Comparison of ENCODE assay signal across 8 cellular contexts in genomic region chr2:171159326-171160118, GRCh38. TPM values are rescaled to one million over a fixed set of nuclear protein-coding genes. Genes with fewer than 3 reads are reported as not detected.
DNase-seq lines count a peak whose midpoint lies in the region; ATAC-seq and TF ChIP-seq lines count a peak whose summit lies in the region.

No MANE protein-coding gene starts in this region.

- H3K18ac ChIP-seq in mesenchymal stem cell (ENCODE audit: low read depth in 1 of 2, low read length in 2 of 2): peak overlapping the region; percentile 78 to 93

- H2AK5ac ChIP-seq in mesenchymal stem cell (ENCODE audit: low read length, severe bottlenecking): no peak overlapping the region

- WGBS in mesenchymal stem cell: under 1% methylated on average over 20 of the region's 38 CpGs

- H4K91ac ChIP-seq in mesenchymal stem cell (ENCODE audit: low read length): peak overlapping the region; percentile 85

- peak overlapping the region in 1 of 2 experiments; percentile 63 for H2BK12ac ChIP-seq in mesenchymal stem cell (ENCODE audit: low read length in 2 of 2)

- no peaks in the 10 kb centered on the region for H3K27me3 ChIP-seq in mesenchymal stem cell (ENCODE audit: control insufficient read depth in 1 of 2, insufficient read depth in 1 of 2, low read length in 2 of 2)

- H2BK120ac ChIP-seq in mesenchymal stem cell (ENCODE audit: low read depth, low read length): peak overlapping the region; percentile 90

- no peaks in the 10 kb centered on the region for H3K27me3 Mint-ChIP-seq in effector memory CD8-positive, alpha-beta T cell

- no peaks in the 10 kb centered on the region for H3K9me3 ChIP-seq in mesenchymal stem cell (ENCODE audit: control insufficient read depth, low read length)

- peaks cover 17% of the 10 kb centered on the region for H3K36me3 Mint-ChIP-seq in effector memory CD8-positive, alpha-beta T cell (ENCODE audit: insufficient read depth)

- H3K79me1 ChIP-seq in mesenchymal stem cell (replicated peaks; ENCODE audit: low read length, poor library complexity, severe bottlenecking): no peaks in the 10 kb centered on the region

- peak overlapping the region in 1 of 2 experiments; percentile 66 for H3K23ac ChIP-seq in mesenchymal stem cell (ENCODE audit: low read length in 2 of 2)

- H3K4me1 ChIP-seq in mesenchymal stem cell (ENCODE audit: control insufficient read depth, insufficient read depth, low read depth, low read length): no peaks in the 10 kb centered on the region

- peak overlapping the region; percentile 89 for H3K4me2 ChIP-seq in mesenchymal stem cell (ENCODE audit: low read length, poor library complexity, severe bottlenecking)

- H3K9me3 Mint-ChIP-seq in effector memory CD8-positive, alpha-beta T cell: no peaks in the 10 kb centered on the region

- peak overlapping the region; percentile 35 to 93 for H3K4ac ChIP-seq in mesenchymal stem cell (ENCODE audit: low read depth in 1 of 2, low read length in 2 of 2)

- H3K14ac ChIP-seq in mesenchymal stem cell (ENCODE audit: low read length in 2 of 2): peak overlapping the region in 1 of 2 experiments; percentile 100

- peak overlapping the region; percentile 89 for H2BK5ac ChIP-seq in mesenchymal stem cell (ENCODE audit: low read depth, low read length, poor library complexity, severe bottlenecking)

- DNase-seq in GM12865 (ENCODE audit: low read depth): peak; percentile 73
- DNase-seq in NCI-H526 treated with DMSO at 0.1 percent for 48 hours (lab: John Stamatoyannopoulos, UW): peak; percentile 74
- peak; percentile 6 to 26 for DNase-seq in activated CD8-positive, alpha-beta memory T cell treated with anti-CD3 and anti-CD28 coated beads for 4 hours (ENCODE audit: low read depth in 2 of 2)
- peak; percentile 30 to 47 (median 34) for DNase-seq in effector memory CD8-positive, alpha-beta T cell
- peak; percentile 73 for DNase-seq in mesenchymal stem cell
- DNase-seq in stimulated activated CD8-positive, alpha-beta memory T cell treated with anti-CD3 and anti-CD28 coated beads, Interleukin-12 subunit alpha, Interleukin-12 subunit beta, amount 100 ng/mL, for 1 hour (ENCODE audit: low read depth): peak; percentile 22
- no peak for DNase-seq in superior temporal gyrus (ENCODE audit: extremely low spot score)

- peak overlapping the region; percentile 97 to 98 for H3K27ac Mint-ChIP-seq in effector memory CD8-positive, alpha-beta T cell

- H3K9ac ChIP-seq in mesenchymal stem cell (ENCODE audit: low read length): peak overlapping the region; percentile 94

- H4K8ac ChIP-seq in mesenchymal stem cell (ENCODE audit: low read length): no peak overlapping the region

- ATAC-seq in HG02852 (IDR thresholded peaks at IDR 0.05; ENCODE audit: unreplicated experiment): peak; percentile 20
- ATAC-seq in effector memory CD8-positive, alpha-beta T cell (replicated peaks): peak; percentile 32

- peak; percentile 53 for TF ChIP-seq CTCF in GM12865 (IDR thresholded peaks at IDR 0.05; ENCODE audit: insufficient read depth, low read depth, low read length, missing control alignments)

- H3K4me3 Mint-ChIP-seq in effector memory CD8-positive, alpha-beta T cell: peak overlapping the region; percentile 95 to 97

- H2BK15ac ChIP-seq in mesenchymal stem cell (ENCODE audit: low read depth, poor library complexity, severe bottlenecking): no peak overlapping the region

- H2AFZ ChIP-seq in mesenchymal stem cell (ENCODE audit: low read depth, low read length): no peak overlapping the region

- no peaks in the 10 kb centered on the region for H3K36me3 ChIP-seq in mesenchymal stem cell (ENCODE audit: control insufficient read depth in 1 of 2, insufficient read depth in 2 of 2, low read depth in 1 of 2, low read length in 2 of 2)

- H3K4me1 Mint-ChIP-seq in effector memory CD8-positive, alpha-beta T cell (ENCODE audit: low read depth in 2 of 2): peaks cover 40 to 55% of the 10 kb centered on the region in 2 donors

- peak overlapping the region; percentile 86 for H3K27ac ChIP-seq in mesenchymal stem cell (ENCODE audit: low read length, poor library complexity, severe bottlenecking)

- H3K4me3 ChIP-seq in GM12865 (ENCODE audit: low read depth, low read length) (peak overlapping the region; percentile 80), mesenchymal stem cell (ENCODE audit: insufficient read depth in 1 of 2, low read depth in 1 of 2, low read length in 2 of 2) (peak overlapping the region; percentile 91 to 92)

RNA-seq across cellular contexts. Expression of gene TLK1, which starts 1.2 kb away (rescaled TPM):
- polyA plus RNA-seq in mesenchymal stem cell (2013, experiment 1 of 2): 28.6 TPM
- 27.2 TPM for polyA plus RNA-seq in mesenchymal stem cell (2013, experiment 2 of 2)
